In the genomic region with DNA sequence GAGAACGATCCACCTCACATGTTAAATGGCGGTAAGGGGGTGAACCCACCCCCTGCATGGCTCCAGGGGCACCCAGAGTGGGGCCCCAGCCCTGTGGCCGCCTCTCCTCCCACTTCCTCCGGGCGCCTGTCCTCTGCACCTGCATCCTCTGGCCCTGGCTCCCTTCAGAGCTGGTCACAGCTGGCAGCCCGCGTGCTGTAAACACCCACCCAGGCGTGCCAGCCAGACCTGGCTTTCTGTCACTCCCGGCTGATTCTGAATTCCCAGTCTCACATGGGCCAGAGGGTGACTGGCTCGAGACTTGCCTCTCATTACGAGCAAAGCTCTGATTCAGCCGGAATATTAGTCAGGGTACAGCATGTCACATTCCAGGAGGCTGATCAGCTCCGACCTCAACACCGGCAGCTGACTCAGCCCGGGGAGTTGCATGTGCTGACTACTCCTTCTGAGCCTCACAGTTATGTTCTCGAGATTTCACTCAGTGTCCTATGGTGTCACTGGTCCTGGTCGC, we compare ENCODE assay signal across 8 cellular contexts.
DNase-seq lines count a peak whose midpoint lies in the region; ATAC-seq and TF ChIP-seq lines count a peak whose summit lies in the region.

No MANE protein-coding gene starts in this region.

- peak overlapping the region; percentile 51 for H3K27ac ChIP-seq in mesodermal cell (ENCODE audit: low read depth, low read length, severe bottlenecking)
- H3K27ac ChIP-seq in substantia nigra (ENCODE audit: low read depth, low read length, poor library complexity, severe bottlenecking), result peak overlapping the region; percentile 73

- DNase-seq in ACHN (peak; percentile 98), dermis microvascular lymphatic vessel endothelial cell (ENCODE audit: low read depth in 2 of 2) (peak; percentile 67 to 95), substantia nigra (lab: John Stamatoyannopoulos, UW) (peak in 34 of 49 donors; percentile 16 to 86 (median 56)), DMS114 treated with DMSO at 0.1 percent for 48 hours (lab: John Stamatoyannopoulos, UW; ENCODE audit: unreplicated experiment) (no peak)

- peaks cover 25% of the 10 kb centered on the region for H3K9me3 ChIP-seq in mesodermal cell (ENCODE audit: control insufficient read depth, low read length)

- H3K4me3 ChIP-seq in mesodermal cell (ENCODE audit: extremely low read depth, insufficient read depth, low read length, poor library complexity, severe bottlenecking), result no peak overlapping the region

- WGBS in mesodermal cell (ENCODE audit: insufficient coverage in 2 of 2), 2 experiments, result 74 to 79% methylated on average over 16 to 17 of the region's 17 CpGs

- no peaks in the 10 kb centered on the region for H3K36me3 ChIP-seq in mesodermal cell (ENCODE audit: control insufficient read depth, insufficient read depth, low read length)

- in situ Hi-C loops in ACHN (cut with HindIII; ENCODE audit: low pct_ligation_motif_present, low pct_unique_long_range_greater_than_20kb, low sequenced_read_pairs), result no loop called here

- H3K4me1 ChIP-seq in mesodermal cell (ENCODE audit: control insufficient read depth, insufficient read depth, low read length, poor library complexity, severe bottlenecking), result peaks cover 9% of the 10 kb centered on the region

- ATAC-seq in GM21825 (IDR thresholded peaks at IDR 0.05; ENCODE audit: unreplicated experiment), result peak; percentile 36
- peak; percentile 95 for ATAC-seq in SK-N-SH treated with all-trans-retinoic acid at 6 μM for 48 hours
- ATAC-seq in GM21723 (IDR thresholded peaks at IDR 0.05; ENCODE audit: unreplicated experiment), result no peak

TF ChIP-seq in SK-N-SH treated with all-trans-retinoic acid at 6 μM for 48 hours, 23 proteins besides CTCF, POLR2A, EP300 and RAD21:
- no peak for TF ChIP-seq OSR1 (CRISPR knock-in tag; IDR thresholded peaks at IDR 0.05)
- TF ChIP-seq ESRRG (CRISPR knock-in tag; IDR thresholded peaks at IDR 0.05), result no peak
- no peak for TF ChIP-seq TOX (CRISPR knock-in tag; IDR thresholded peaks at IDR 0.05; ENCODE audit: borderline replicate concordance)
- no peak for TF ChIP-seq ZFP30 (CRISPR knock-in tag; IDR thresholded peaks at IDR 0.05)
- no peak for TF ChIP-seq ARNTL (CRISPR knock-in tag; IDR thresholded peaks at IDR 0.05; ENCODE audit: borderline replicate concordance, low read depth)
- TF ChIP-seq ZC3H10 (CRISPR knock-in tag; IDR thresholded peaks at IDR 0.05), result no peak
- TF ChIP-seq, protein P1, sequence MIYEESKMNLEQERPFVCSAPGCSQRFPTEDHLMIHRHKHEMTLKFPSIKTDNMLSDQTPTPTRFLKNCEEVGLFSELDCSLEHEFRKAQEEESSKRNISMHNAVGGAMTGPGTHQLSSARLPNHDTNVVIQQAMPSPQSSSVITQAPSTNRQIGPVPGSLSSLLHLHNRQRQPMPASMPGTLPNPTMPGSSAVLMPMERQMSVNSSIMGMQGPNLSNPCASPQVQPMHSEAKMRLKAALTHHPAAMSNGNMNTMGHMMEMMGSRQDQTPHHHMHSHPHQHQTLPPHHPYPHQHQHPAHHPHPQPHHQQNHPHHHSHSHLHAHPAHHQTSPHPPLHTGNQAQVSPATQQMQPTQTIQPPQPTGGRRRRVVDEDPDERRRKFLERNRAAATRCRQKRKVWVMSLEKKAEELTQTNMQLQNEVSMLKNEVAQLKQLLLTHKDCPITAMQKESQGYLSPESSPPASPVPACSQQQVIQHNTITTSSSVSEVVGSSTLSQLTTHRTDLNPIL (CRISPR knock-in tag; IDR thresholded peaks at IDR 0.05; ENCODE audit: low read depth), result no peak
- TF ChIP-seq, protein P2, sequence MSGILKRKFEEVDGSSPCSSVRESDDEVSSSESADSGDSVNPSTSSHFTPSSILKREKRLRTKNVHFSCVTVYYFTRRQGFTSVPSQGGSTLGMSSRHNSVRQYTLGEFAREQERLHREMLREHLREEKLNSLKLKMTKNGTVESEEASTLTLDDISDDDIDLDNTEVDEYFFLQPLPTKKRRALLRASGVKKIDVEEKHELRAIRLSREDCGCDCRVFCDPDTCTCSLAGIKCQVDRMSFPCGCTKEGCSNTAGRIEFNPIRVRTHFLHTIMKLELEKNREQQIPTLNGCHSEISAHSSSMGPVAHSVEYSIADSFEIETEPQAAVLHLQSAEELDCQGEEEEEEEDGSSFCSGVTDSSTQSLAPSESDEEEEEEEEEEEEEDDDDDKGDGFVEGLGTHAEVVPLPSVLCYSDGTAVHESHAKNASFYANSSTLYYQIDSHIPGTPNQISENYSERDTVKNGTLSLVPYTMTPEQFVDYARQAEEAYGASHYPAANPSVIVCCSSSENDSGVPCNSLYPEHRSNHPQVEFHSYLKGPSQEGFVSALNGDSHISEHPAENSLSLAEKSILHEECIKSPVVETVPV (CRISPR knock-in tag; IDR thresholded peaks at IDR 0.05), result no peak
- no peak for TF ChIP-seq RARB (CRISPR knock-in tag; IDR thresholded peaks at IDR 0.05)
- no peak for TF ChIP-seq GLIS3 (CRISPR knock-in tag; IDR thresholded peaks at IDR 0.05)
- TF ChIP-seq, protein P3, sequence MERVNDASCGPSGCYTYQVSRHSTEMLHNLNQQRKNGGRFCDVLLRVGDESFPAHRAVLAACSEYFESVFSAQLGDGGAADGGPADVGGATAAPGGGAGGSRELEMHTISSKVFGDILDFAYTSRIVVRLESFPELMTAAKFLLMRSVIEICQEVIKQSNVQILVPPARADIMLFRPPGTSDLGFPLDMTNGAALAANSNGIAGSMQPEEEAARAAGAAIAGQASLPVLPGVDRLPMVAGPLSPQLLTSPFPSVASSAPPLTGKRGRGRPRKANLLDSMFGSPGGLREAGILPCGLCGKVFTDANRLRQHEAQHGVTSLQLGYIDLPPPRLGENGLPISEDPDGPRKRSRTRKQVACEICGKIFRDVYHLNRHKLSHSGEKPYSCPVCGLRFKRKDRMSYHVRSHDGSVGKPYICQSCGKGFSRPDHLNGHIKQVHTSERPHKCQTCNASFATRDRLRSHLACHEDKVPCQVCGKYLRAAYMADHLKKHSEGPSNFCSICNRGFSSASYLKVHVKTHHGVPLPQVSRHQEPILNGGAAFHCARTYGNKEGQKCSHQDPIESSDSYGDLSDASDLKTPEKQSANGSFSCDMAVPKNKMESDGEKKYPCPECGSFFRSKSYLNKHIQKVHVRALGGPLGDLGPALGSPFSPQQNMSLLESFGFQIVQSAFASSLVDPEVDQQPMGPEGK (CRISPR knock-in tag; IDR thresholded peaks at IDR 0.05; ENCODE audit: borderline replicate concordance), result no peak
- no peak for TF ChIP-seq ZNF565 (CRISPR knock-in tag; conservative IDR thresholded peaks at IDR 0.05; ENCODE audit: low read depth)
- no peak for TF ChIP-seq TSHZ2 (CRISPR knock-in tag; IDR thresholded peaks at IDR 0.05)
TF ChIP-seq in SK-N-SH treated with all-trans-retinoic acid at 6 μM for 48 hours: peak in this region for 0.
